27 cellular contexts compared by ENCODE assay signal in genomic region chr7:45186261-45186813, GRCh38. TPM values are rescaled to one million over a fixed set of nuclear protein-coding genes. Genes with fewer than 3 reads are reported as not detected.
A peak's percentile ranks its signal among the peaks of the same experiment; 100 is the strongest.
DNase-seq lines count a peak whose midpoint lies in the region; ATAC-seq, FAIRE-seq and TF ChIP-seq lines count a peak whose summit lies in the region.
"Had no signal": no experiment of that assay in that cellular context is flagged by ENCODE, and none has a peak within 500 bp of the region (broad histone marks: within the 10 kb centered on the region; RNA-seq: fewer than 3 reads in every experiment).

No MANE protein-coding gene starts in this region.

- no peaks in the 10 kb centered on the region for H3K36me3 Mint-ChIP-seq in activated CD8-positive, alpha-beta memory T cell treated with anti-CD3 and anti-CD28 coated beads, Interleukin-2, amount 10 ng/mL, durations not matched to agents 7 days and 5 days
- H3K36me3 Mint-ChIP-seq: IgD-negative memory B cell had no signal

- peak; percentile 28 for DNase-seq in activated CD8-positive, alpha-beta memory T cell treated with anti-CD3 and anti-CD28 coated beads for 24 hours
- no peak for DNase-seq in activated CD8-positive, alpha-beta memory T cell treated with anti-CD3 and anti-CD28 coated beads, Interleukin-2, amount 50 U/mL, for 4 hours
- peak; percentile 35 for DNase-seq in activated CD8-positive, alpha-beta memory T cell treated with anti-CD3 and anti-CD28 coated beads, Interleukin-2, amount 10 ng/mL, durations not matched to agents 7 days and 5 days
- peak; percentile 44 for DNase-seq in kidney
- peak; percentile 33 for DNase-seq in spleen
- DNase-seq in activated T-cell treated with anti-CD3 and anti-CD28 coated beads for 4 hours, result no peak
- no peak for DNase-seq in pancreas
- DNase-seq in GM13976 (ENCODE audit: low spot score), result no peak
- DNase-seq: 8988T, Calu3, DMS79 treated with DMSO at 0.1 percent for 48 hours, GF-D8, NCI-H1048, NCI-H1417, NCI-H1694, NCI-H2081, NCI-H2227 treated with DMSO at 0.1 percent for 48 hours, NCI-H69, SHP77 had no signal

- CTCF ChIA-PET in activated CD8-positive, alpha-beta memory T cell treated with anti-CD3 and anti-CD28 coated beads, Interleukin-2, amount 10 ng/mL, durations not matched to agents 7 days and 5 days (lab: Charles Lee), result interaction anchor here (0.9 kb wide), 1 partner anchor 42 kb away, joined by 3 read pairs; no protein-coding TSS in a partner anchor

- H3K9me3 ChIP-seq in kidney (ENCODE audit: control insufficient read depth in 1 of 2, low read length in 2 of 2), result no peaks in the 10 kb centered on the region
- H3K9me3 ChIP-seq in spleen, result no peaks in the 10 kb centered on the region
- no peaks in the 10 kb centered on the region for H3K9me3 ChIP-seq in pancreas

- no peak for ATAC-seq in activated CD8-positive, alpha-beta memory T cell treated with anti-CD3 and anti-CD28 coated beads, Interleukin-2, amount 10 ng/mL, durations not matched to agents 7 days and 5 days
- ATAC-seq in pancreas, result no peak

- H3K27ac Mint-ChIP-seq in activated CD8-positive, alpha-beta memory T cell treated with anti-CD3 and anti-CD28 coated beads, Interleukin-2, amount 10 ng/mL, durations not matched to agents 7 days and 5 days, result no peak overlapping the region
- H3K27ac Mint-ChIP-seq: IgD-negative memory B cell had no signal

- H3K27ac ChIP-seq in kidney (ENCODE audit: low read depth in 2 of 2, low read length in 2 of 2) (no peak overlapping the region), spleen (no peak overlapping the region), pancreas (no peak overlapping the region)
- H3K27ac ChIP-seq: HL-60, KMS-11, RWPE1 had no signal

- H3K9me3 Mint-ChIP-seq in activated CD8-positive, alpha-beta memory T cell treated with anti-CD3 and anti-CD28 coated beads, Interleukin-2, amount 10 ng/mL, durations not matched to agents 7 days and 5 days (ENCODE audit: low read depth), result no peaks in the 10 kb centered on the region
- H3K9me3 Mint-ChIP-seq: IgD-negative memory B cell had no signal

- no peak overlapping the region for H3K9ac ChIP-seq in kidney (ENCODE audit: low read length in 2 of 2)
- H3K9ac ChIP-seq: KMS-11 had no signal

- peaks cover 2% of the 10 kb centered on the region for H3K27me3 Mint-ChIP-seq in activated CD8-positive, alpha-beta memory T cell treated with anti-CD3 and anti-CD28 coated beads, Interleukin-2, amount 10 ng/mL, durations not matched to agents 7 days and 5 days

- 90 to 94% (median 92%) methylated on average over 8 to 11 of the region's 11 CpGs for WGBS in spleen, 5 donors
- 72 to 80% methylated on average over 11 of the region's 11 CpGs for WGBS in pancreas, 2 donors

- intact Hi-C loops in kidney (cut with DNase I) (no loop called here), spleen (cut with DNase I; ENCODE audit: low total_unique reads) (no loop called here), pancreas (cut with DNase I) (no loop called here)

- no peak for TF ChIP-seq POLR2A in spleen (IDR thresholded peaks at IDR 0.05)

- H3K36me3 ChIP-seq in kidney (ENCODE audit: control insufficient read depth in 1 of 2, insufficient read depth in 2 of 2, low read length in 2 of 2) (no peaks in the 10 kb centered on the region), spleen (no peaks in the 10 kb centered on the region), pancreas (no peaks in the 10 kb centered on the region)

- TF ChIP-seq CTCF in kidney (IDR thresholded peaks at IDR 0.05; ENCODE audit: borderline replicate concordance, extremely low read depth, insufficient read depth) (no peak), spleen (IDR thresholded peaks at IDR 0.05 in 8 of 11, conservative IDR thresholded peaks at IDR 0.05 in 3 of 11) (no peak), pancreas (IDR thresholded peaks at IDR 0.05) (no peak), GM13976 (IDR thresholded peaks at IDR 0.05; ENCODE audit: borderline replicate concordance, control extremely low read depth, extremely low read depth, insufficient read depth, missing control alignments) (no peak)

- in situ Hi-C loops in GM13976 (cut with MboI; ENCODE audit: low sequenced_read_pairs, unreplicated experiment), result no loop called here

- FAIRE-seq in kidney (lab: Jason Lieb, UNC) (no peak), pancreas (lab: Jason Lieb, UNC) (no peak)
- FAIRE-seq: GM12892, H54 had no signal

- no peak overlapping the region for H3K4me3 Mint-ChIP-seq in activated CD8-positive, alpha-beta memory T cell treated with anti-CD3 and anti-CD28 coated beads, Interleukin-2, amount 10 ng/mL, durations not matched to agents 7 days and 5 days
- H3K4me3 Mint-ChIP-seq: IgD-negative memory B cell had no signal

- no peak overlapping the region for H3K4me3 ChIP-seq in kidney (ENCODE audit: low read length in 2 of 2)
- H3K4me3 ChIP-seq in spleen, result no peak overlapping the region
- no peak overlapping the region for H3K4me3 ChIP-seq in pancreas

- H3K4me1 ChIP-seq in kidney (ENCODE audit: control insufficient read depth in 1 of 2, insufficient read depth in 1 of 2, low read depth in 1 of 2, low read length in 2 of 2) (no peaks in the 10 kb centered on the region), spleen (no peaks in the 10 kb centered on the region), pancreas (no peaks in the 10 kb centered on the region)

- peaks cover 0 to 3% (median 0%) of the 10 kb centered on the region in 7 donors for H3K27me3 ChIP-seq in spleen (replicated peaks in 1 of 7)
- H3K27me3 ChIP-seq in pancreas, result no peaks in the 10 kb centered on the region

- H3K4me1 Mint-ChIP-seq in activated CD8-positive, alpha-beta memory T cell treated with anti-CD3 and anti-CD28 coated beads, Interleukin-2, amount 10 ng/mL, durations not matched to agents 7 days and 5 days, result no peaks in the 10 kb centered on the region
- H3K4me1 Mint-ChIP-seq: IgD-negative memory B cell had no signal

RNA-seq across cellular contexts. Expression of gene RAMP3, which starts 28.7 kb away (rescaled TPM):
- total RNA-seq in activated CD8-positive, alpha-beta memory T cell treated with anti-CD3 and anti-CD28 coated beads, Interleukin-2, amount 10 ng/mL, durations not matched to agents 7 days and 5 days, result not detected
- 82.6 TPM for total RNA-seq in kidney
- 168 TPM for polyA plus RNA-seq in kidney (ENCODE audit: insufficient read depth, low read depth, low replicate concordance)
- 10 to 100 TPM in 5 of 7 donors, 1 to 10 TPM in 2; 6.3 to 27.8 (median 11.8) TPM for total RNA-seq in spleen
- polyA plus RNA-seq in spleen, result 10 to 100 TPM; 14.2 to 21.6 (median 18.9) TPM
- total RNA-seq in pancreas, result 10 to 100 TPM in 1 of 6 donors, 1 to 10 TPM in 5; 4.1 to 11.0 (median 6.6) TPM
- polyA plus RNA-seq in pancreas, result 10 to 100 TPM; 25.9 to 41.1 TPM
- total RNA-seq: Calu3, NCI-H460 had no signal
- polyA plus RNA-seq: BJ, IgD-negative memory B cell had no signal

Comparison
In these comparisons a context has a peak if more than half of its experiments do, and no peak if none do; other contexts are left out.
1. DNase-seq: peak in activated CD8-positive, alpha-beta memory T cell treated with anti-CD3 and anti-CD28 coated beads for 24 hours (single experiment), activated CD8-positive, alpha-beta memory T cell treated with anti-CD3 and anti-CD28 coated beads, Interleukin-2, amount 10 ng/mL, durations not matched to agents 7 days and 5 days (single experiment), kidney (single experiment) and spleen (single experiment); none in activated CD8-positive, alpha-beta memory T cell treated with anti-CD3 and anti-CD28 coated beads, Interleukin-2, amount 50 U/mL, for 4 hours (single experiment), activated T-cell treated with anti-CD3 and anti-CD28 coated beads for 4 hours (single experiment), pancreas (0 of 6) and GM13976 (single experiment).